12 cellular contexts compared by ENCODE assay signal in genomic region chr16:87367556-87367955, GRCh38.
"Had no signal": no experiment of that assay in that cellular context is flagged by ENCODE, and none has a peak within 500 bp of the region (broad histone marks: within the 10 kb centered on the region; RNA-seq: fewer than 3 reads in every experiment).

No MANE protein-coding gene starts in this region.

- DNase-seq: activated CD4-positive, alpha-beta T cell treated with anti-CD3 and anti-CD28 coated beads, Interleukin-2, amount 50 U/mL, for 4 hours; activated naive CD4-positive, alpha-beta T cell treated with anti-CD3 and anti-CD28 coated beads, Interleukin-2, amount 10 ng/mL, durations not matched to agents 7 days and 5 days; amygdala; brain microvascular endothelial cell; immature natural killer cell; mammary epithelial cell; natural killer cell; occipital lobe; stimulated activated CD4-positive, alpha-beta T cell treated with anti-CD3 and anti-CD28 coated beads, Interleukin-2, amount 100 ng/mL, for 48 hours; stomach had no signal

- H3K9me3 Mint-ChIP-seq: activated naive CD4-positive, alpha-beta T cell treated with anti-CD3 and anti-CD28 coated beads, Interleukin-2, amount 10 ng/mL, durations not matched to agents 7 days and 5 days; immature natural killer cell; natural killer cell had no signal

- ATAC-seq: mucosa of descending colon, natural killer cell, psoas muscle had no signal

- H3K4me3 ChIP-seq: mucosa of descending colon, psoas muscle, stomach had no signal

- H3K4me3 Mint-ChIP-seq: activated naive CD4-positive, alpha-beta T cell treated with anti-CD3 and anti-CD28 coated beads, Interleukin-2, amount 10 ng/mL, durations not matched to agents 7 days and 5 days; immature natural killer cell; natural killer cell had no signal

- H3K27me3 ChIP-seq: brain microvascular endothelial cell, stomach had no signal

- H3K36me3 Mint-ChIP-seq: natural killer cell had no signal

- H3K27ac Mint-ChIP-seq: activated naive CD4-positive, alpha-beta T cell treated with anti-CD3 and anti-CD28 coated beads, Interleukin-2, amount 10 ng/mL, durations not matched to agents 7 days and 5 days; natural killer cell had no signal

- H3K27me3 Mint-ChIP-seq: activated naive CD4-positive, alpha-beta T cell treated with anti-CD3 and anti-CD28 coated beads, Interleukin-2, amount 10 ng/mL, durations not matched to agents 7 days and 5 days had no signal

- H3K27ac ChIP-seq: brain microvascular endothelial cell had no signal

- H3K9me3 ChIP-seq: mucosa of descending colon, psoas muscle, stomach had no signal
